ENCODE assay signal across 1 cellular context in genomic region chr11:112042161-112042960, GRCh38.
TF ChIP-seq lines count a peak whose summit lies in the region.

No MANE protein-coding gene starts in this region.

TF ChIP-seq in SK-N-SH treated with all-trans-retinoic acid at 6 μM for 48 hours, 23 proteins besides CTCF, POLR2A, EP300 and RAD21 (continued from another document):
- no peak for TF ChIP-seq CREB5 (CRISPR knock-in tag; IDR thresholded peaks at IDR 0.05; ENCODE audit: low read depth)
- TF ChIP-seq ESRRG (CRISPR knock-in tag; IDR thresholded peaks at IDR 0.05), result no peak
- no peak for TF ChIP-seq ZNF565 (CRISPR knock-in tag; conservative IDR thresholded peaks at IDR 0.05; ENCODE audit: low read depth)
- no peak for TF ChIP-seq RARB (CRISPR knock-in tag; IDR thresholded peaks at IDR 0.05)
- no peak for TF ChIP-seq OSR1 (CRISPR knock-in tag; IDR thresholded peaks at IDR 0.05)
- no peak for TF ChIP-seq ZNF70 (CRISPR knock-in tag; IDR thresholded peaks at IDR 0.05)
- TF ChIP-seq TSHZ2 (CRISPR knock-in tag; IDR thresholded peaks at IDR 0.05), result no peak
- TF ChIP-seq ISL1 (CRISPR knock-in tag; IDR thresholded peaks at IDR 0.05), result no peak
